ENCODE assay signal across 1 cellular context in genomic region chr12:6851153-6851920, GRCh38.
TF ChIP-seq lines count a peak whose summit lies in the region.

Gene CDCA3, minus strand, starts transcription at chr12:6851286. Its CDS starts 334 bp downstream, at chr12:6850952.

TF ChIP-seq in K562, 482 proteins besides CTCF, POLR2A, EP300 and RAD21 (continued from another document and continues in another):
- TF ChIP-seq, protein P1, sequence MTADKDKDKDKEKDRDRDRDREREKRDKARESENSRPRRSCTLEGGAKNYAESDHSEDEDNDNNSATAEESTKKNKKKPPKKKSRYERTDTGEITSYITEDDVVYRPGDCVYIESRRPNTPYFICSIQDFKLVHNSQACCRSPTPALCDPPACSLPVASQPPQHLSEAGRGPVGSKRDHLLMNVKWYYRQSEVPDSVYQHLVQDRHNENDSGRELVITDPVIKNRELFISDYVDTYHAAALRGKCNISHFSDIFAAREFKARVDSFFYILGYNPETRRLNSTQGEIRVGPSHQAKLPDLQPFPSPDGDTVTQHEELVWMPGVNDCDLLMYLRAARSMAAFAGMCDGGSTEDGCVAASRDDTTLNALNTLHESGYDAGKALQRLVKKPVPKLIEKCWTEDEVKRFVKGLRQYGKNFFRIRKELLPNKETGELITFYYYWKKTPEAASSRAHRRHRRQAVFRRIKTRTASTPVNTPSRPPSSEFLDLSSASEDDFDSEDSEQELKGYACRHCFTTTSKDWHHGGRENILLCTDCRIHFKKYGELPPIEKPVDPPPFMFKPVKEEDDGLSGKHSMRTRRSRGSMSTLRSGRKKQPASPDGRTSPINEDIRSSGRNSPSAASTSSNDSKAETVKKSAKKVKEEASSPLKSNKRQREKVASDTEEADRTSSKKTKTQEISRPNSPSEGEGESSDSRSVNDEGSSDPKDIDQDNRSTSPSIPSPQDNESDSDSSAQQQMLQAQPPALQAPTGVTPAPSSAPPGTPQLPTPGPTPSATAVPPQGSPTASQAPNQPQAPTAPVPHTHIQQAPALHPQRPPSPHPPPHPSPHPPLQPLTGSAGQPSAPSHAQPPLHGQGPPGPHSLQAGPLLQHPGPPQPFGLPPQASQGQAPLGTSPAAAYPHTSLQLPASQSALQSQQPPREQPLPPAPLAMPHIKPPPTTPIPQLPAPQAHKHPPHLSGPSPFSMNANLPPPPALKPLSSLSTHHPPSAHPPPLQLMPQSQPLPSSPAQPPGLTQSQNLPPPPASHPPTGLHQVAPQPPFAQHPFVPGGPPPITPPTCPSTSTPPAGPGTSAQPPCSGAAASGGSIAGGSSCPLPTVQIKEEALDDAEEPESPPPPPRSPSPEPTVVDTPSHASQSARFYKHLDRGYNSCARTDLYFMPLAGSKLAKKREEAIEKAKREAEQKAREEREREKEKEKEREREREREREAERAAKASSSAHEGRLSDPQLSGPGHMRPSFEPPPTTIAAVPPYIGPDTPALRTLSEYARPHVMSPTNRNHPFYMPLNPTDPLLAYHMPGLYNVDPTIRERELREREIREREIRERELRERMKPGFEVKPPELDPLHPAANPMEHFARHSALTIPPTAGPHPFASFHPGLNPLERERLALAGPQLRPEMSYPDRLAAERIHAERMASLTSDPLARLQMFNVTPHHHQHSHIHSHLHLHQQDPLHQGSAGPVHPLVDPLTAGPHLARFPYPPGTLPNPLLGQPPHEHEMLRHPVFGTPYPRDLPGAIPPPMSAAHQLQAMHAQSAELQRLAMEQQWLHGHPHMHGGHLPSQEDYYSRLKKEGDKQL (CRISPR knock-in tag; IDR thresholded peaks at IDR 0.05; ENCODE audit: borderline replicate concordance), result no peak
- peak; percentile 75 for TF ChIP-seq TBP (optimal IDR thresholded peaks at IDR 0.05; ENCODE audit: low read depth, low read length)
- TF ChIP-seq POLR2H (tag; IDR thresholded peaks at IDR 0.05; ENCODE audit: low read depth), result peak; percentile 86
- peak in 1 of 2 experiments; percentile 62; a peak in 1 of 4 replicates for TF ChIP-seq ARNT (IDR thresholded peaks at IDR 0.05)
- no peak for TF ChIP-seq ZNF668 (CRISPR knock-in tag; IDR thresholded peaks at IDR 0.05)
- no peak for TF ChIP-seq ZKSCAN1 (IDR thresholded peaks at IDR 0.05; ENCODE audit: low read depth, low read length)
- TF ChIP-seq, protein P2, sequence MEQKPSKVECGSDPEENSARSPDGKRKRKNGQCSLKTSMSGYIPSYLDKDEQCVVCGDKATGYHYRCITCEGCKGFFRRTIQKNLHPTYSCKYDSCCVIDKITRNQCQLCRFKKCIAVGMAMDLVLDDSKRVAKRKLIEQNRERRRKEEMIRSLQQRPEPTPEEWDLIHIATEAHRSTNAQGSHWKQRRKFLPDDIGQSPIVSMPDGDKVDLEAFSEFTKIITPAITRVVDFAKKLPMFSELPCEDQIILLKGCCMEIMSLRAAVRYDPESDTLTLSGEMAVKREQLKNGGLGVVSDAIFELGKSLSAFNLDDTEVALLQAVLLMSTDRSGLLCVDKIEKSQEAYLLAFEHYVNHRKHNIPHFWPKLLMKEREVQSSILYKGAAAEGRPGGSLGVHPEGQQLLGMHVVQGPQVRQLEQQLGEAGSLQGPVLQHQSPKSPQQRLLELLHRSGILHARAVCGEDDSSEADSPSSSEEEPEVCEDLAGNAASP (IDR thresholded peaks at IDR 0.05), result no peak
- TF ChIP-seq ETV1 (tag; conservative IDR thresholded peaks at IDR 0.05; ENCODE audit: low read depth), result no peak
- no peak for TF ChIP-seq ILK (tag; IDR thresholded peaks at IDR 0.05; ENCODE audit: borderline replicate concordance, low read depth)
- TF ChIP-seq NR4A1 (CRISPR knock-in tag; IDR thresholded peaks at IDR 0.05), result no peak
- no peak for TF ChIP-seq NR4A1 (tag; IDR thresholded peaks at IDR 0.05)
- TF ChIP-seq JUND (IDR thresholded peaks at IDR 0.05; ENCODE audit: borderline replicate concordance, low read depth, low read length), result no peak
- TF ChIP-seq JUND (tag; IDR thresholded peaks at IDR 0.05; ENCODE audit: borderline replicate concordance, low read depth, low read length), result 0 out of 3 replicates have a peak, but pooled peaks have one; percentile 26
- TF ChIP-seq MGA (IDR thresholded peaks at IDR 0.05), result peak; percentile 77
- TF ChIP-seq YY1 (IDR thresholded peaks at IDR 0.05; ENCODE audit: borderline replicate concordance in 1 of 3, control insufficient read depth in 1 of 3, extremely low read depth in 1 of 3, insufficient read depth in 3 of 3, insufficient read length in 1 of 3, insufficient replicate concordance in 2 of 3, low read depth in 1 of 3, low read length in 2 of 3), result peak in 1 of 3 experiments; percentile 4
- TF ChIP-seq HCFC1 (IDR thresholded peaks at IDR 0.05; ENCODE audit: low read depth, low read length), result no peak
- TF ChIP-seq, protein P3, sequence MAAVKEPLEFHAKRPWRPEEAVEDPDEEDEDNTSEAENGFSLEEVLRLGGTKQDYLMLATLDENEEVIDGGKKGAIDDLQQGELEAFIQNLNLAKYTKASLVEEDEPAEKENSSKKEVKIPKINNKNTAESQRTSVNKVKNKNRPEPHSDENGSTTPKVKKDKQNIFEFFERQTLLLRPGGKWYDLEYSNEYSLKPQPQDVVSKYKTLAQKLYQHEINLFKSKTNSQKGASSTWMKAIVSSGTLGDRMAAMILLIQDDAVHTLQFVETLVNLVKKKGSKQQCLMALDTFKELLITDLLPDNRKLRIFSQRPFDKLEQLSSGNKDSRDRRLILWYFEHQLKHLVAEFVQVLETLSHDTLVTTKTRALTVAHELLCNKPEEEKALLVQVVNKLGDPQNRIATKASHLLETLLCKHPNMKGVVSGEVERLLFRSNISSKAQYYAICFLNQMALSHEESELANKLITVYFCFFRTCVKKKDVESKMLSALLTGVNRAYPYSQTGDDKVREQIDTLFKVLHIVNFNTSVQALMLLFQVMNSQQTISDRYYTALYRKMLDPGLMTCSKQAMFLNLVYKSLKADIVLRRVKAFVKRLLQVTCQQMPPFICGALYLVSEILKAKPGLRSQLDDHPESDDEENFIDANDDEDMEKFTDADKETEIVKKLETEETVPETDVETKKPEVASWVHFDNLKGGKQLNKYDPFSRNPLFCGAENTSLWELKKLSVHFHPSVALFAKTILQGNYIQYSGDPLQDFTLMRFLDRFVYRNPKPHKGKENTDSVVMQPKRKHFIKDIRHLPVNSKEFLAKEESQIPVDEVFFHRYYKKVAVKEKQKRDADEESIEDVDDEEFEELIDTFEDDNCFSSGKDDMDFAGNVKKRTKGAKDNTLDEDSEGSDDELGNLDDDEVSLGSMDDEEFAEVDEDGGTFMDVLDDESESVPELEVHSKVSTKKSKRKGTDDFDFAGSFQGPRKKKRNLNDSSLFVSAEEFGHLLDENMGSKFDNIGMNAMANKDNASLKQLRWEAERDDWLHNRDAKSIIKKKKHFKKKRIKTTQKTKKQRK (IDR thresholded peaks at IDR 0.05; ENCODE audit: borderline replicate concordance, low read depth, low read length), result no peak; the same call in 1 of the 2 replicates
- no peak for TF ChIP-seq ZNF778 (CRISPR knock-in tag; IDR thresholded peaks at IDR 0.05)
- TF ChIP-seq, protein P4, sequence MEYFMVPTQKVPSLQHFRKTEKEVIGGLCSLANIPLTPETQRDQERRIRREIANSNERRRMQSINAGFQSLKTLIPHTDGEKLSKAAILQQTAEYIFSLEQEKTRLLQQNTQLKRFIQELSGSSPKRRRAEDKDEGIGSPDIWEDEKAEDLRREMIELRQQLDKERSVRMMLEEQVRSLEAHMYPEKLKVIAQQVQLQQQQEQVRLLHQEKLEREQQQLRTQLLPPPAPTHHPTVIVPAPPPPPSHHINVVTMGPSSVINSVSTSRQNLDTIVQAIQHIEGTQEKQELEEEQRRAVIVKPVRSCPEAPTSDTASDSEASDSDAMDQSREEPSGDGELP (CRISPR knock-in tag; IDR thresholded peaks at IDR 0.05; ENCODE audit: borderline replicate concordance), result peak; percentile 57; the same call in 1 of the 2 replicates
- TF ChIP-seq PHTF2 (CRISPR knock-in tag; IDR thresholded peaks at IDR 0.05), result no peak
- peak; percentile 94 for TF ChIP-seq EP400 (IDR thresholded peaks at IDR 0.05)
- no peak for TF ChIP-seq ZNF232 (CRISPR knock-in tag; IDR thresholded peaks at IDR 0.05)
- TF ChIP-seq SIN3A (IDR thresholded peaks at IDR 0.05; ENCODE audit: borderline replicate concordance in 2 of 2, control insufficient read depth in 1 of 2, low read depth in 2 of 2, low read length in 2 of 2), result peak; percentile 86 to 92; a peak in 3 of 4 replicates
- peak; percentile 51 for TF ChIP-seq SUPT5H (IDR thresholded peaks at IDR 0.05)
- no peak for TF ChIP-seq SFPQ (IDR thresholded peaks at IDR 0.05; ENCODE audit: low read depth, low read length)
- peak; percentile 64 for TF ChIP-seq FOSL1 (tag; conservative IDR thresholded peaks at IDR 0.05)
- TF ChIP-seq PKNOX1 (IDR thresholded peaks at IDR 0.05), result peak; percentile 99
